Comparison of ENCODE assay signal across 8 cellular contexts in the genomic region with DNA sequence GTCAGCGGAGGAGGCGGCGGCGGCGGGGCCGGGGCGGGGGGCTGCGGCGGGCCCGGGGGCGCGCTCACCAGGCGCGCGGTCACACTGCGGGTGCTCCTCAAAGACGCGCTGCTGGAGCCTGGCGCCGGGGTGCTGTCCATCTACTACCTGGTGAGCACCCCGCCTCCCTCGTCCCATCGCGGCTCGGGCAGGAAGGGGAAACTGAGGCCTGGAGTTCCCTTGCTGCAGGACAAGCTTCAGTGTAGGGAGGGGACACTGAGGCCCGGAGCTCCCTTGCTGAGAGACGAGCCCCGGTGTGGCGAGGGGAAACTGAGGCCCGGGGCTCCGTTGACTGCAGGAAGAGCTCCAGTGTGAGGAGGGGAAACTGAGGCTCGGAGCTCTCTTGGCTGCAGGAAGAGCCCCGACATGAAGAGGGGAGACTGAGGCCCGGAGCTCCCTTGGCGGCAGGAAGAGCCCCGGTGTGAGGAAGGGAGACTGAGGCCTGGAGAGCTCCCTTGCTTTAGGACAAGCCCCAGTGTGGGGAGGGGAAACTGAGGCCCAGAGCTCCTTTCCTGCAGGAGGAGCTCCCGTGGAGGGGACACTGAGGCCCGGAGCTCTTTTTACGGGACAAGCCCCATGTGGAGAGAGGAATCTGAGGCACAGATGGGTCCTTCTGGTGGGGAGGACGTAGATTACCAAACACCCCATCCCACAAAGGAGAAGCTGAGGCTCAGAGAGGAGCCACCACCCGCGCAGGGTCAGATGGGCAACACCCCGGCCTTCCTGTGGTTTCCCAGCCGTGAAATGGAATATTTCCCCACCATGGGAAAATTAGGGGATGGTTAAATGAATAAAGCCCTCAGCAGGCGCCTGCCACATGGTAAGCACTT.
DNase-seq lines count a peak whose midpoint lies in the region; ATAC-seq and TF ChIP-seq lines count a peak whose summit lies in the region.

No MANE protein-coding gene starts in this region.

- H3K79me2 ChIP-seq in MM.1S (ENCODE audit: low read length) = peaks cover 6% of the 10 kb centered on the region

- H3K4me3 ChIP-seq in MM.1S (ENCODE audit: low read length) (peak overlapping the region; percentile 90), coronary artery (peak overlapping the region; percentile 94)

- no peaks in the 10 kb centered on the region for H3K9me2 ChIP-seq in MM.1S (replicated peaks; ENCODE audit: insufficient read depth, low read length)

- H3K4me2 ChIP-seq in MM.1S (ENCODE audit: low read depth, low read length) = peak overlapping the region; percentile 99

- no peak overlapping the region for H3K27ac Mint-ChIP-seq in nephron

- TF ChIP-seq CTCF in C4-2B (conservative IDR thresholded peaks at IDR 0.05) (no peak), MM.1S (IDR thresholded peaks at IDR 0.05; ENCODE audit: low read length) (no peak), coronary artery (IDR thresholded peaks at IDR 0.05) (no peak), nephron (IDR thresholded peaks at IDR 0.05; ENCODE audit: unreplicated experiment in 3 of 3) (no peak)

- no peaks in the 10 kb centered on the region for H3K27me3 ChIP-seq in MM.1S (replicated peaks; ENCODE audit: insufficient read depth, low read length)

- H3K4me1 ChIP-seq in MM.1S (ENCODE audit: low read length) = peaks cover 6% of the 10 kb centered on the region; the same call in 1 of the 2 replicates

- H3K36me3 ChIP-seq in MM.1S (replicated peaks; ENCODE audit: insufficient read depth, low read length) = no peaks in the 10 kb centered on the region

- DNase-seq in MM.1S = peak; percentile 6
- DNase-seq in coronary artery (ENCODE audit: low spot score) = no peak
- DNase-seq in germinal center (ENCODE audit: low spot score) = no peak
- no peak for DNase-seq in Kasumi-1 (lab: John Stamatoyannopoulos, UW)

- H3K4me3 Mint-ChIP-seq in nephron = peak overlapping the region; percentile 68 to 82 (median 69)

- H3K27ac ChIP-seq in C4-2B = peak overlapping the region; percentile 76
- H3K27ac ChIP-seq in MM.1S (ENCODE audit: low read length) = no peak overlapping the region
- peak overlapping the region in 1 of 2 donors; percentile 94 for H3K27ac ChIP-seq in coronary artery

- H2AFZ ChIP-seq in MM.1S (ENCODE audit: low read length) = peak overlapping the region; percentile 63

- no peaks in the 10 kb centered on the region for H3K9me3 ChIP-seq in MM.1S (replicated peaks; ENCODE audit: insufficient read depth, low read length)

- H3K9me3 Mint-ChIP-seq in nephron = no peaks in the 10 kb centered on the region

- H3F3A ChIP-seq in MM.1S (ENCODE audit: insufficient read depth, low read length) = peaks cover 3% of the 10 kb centered on the region; the same call in 1 of the 2 replicates

- peak overlapping the region; percentile 41; the same call in 1 of the 2 replicates for H3K9ac ChIP-seq in MM.1S (ENCODE audit: low read length)

- H3K4me1 Mint-ChIP-seq in nephron = no peaks in the 10 kb centered on the region

- ATAC-seq in HG02938 (IDR thresholded peaks at IDR 0.05; ENCODE audit: unreplicated experiment) (no peak), HG02759 (IDR thresholded peaks at IDR 0.05; ENCODE audit: unreplicated experiment) (no peak)

- H3K27me3 Mint-ChIP-seq in nephron (ENCODE audit: low read depth) = no peaks in the 10 kb centered on the region

- no peaks in the 10 kb centered on the region for H4K20me1 ChIP-seq in MM.1S (ENCODE audit: insufficient read depth, low read length)

- peaks cover 9% of the 10 kb centered on the region for H3K36me3 Mint-ChIP-seq in nephron (ENCODE audit: low read depth)
